17 cellular contexts compared by ENCODE assay signal in genomic region chr18:37578182-37578678, GRCh38. TPM values are rescaled to one million over a fixed set of nuclear protein-coding genes. Genes with fewer than 3 reads are reported as not detected.
DNase-seq lines count a peak whose midpoint lies in the region; ATAC-seq, FAIRE-seq and TF ChIP-seq lines count a peak whose summit lies in the region.
"Had no signal": no experiment of that assay in that cellular context is flagged by ENCODE, and none has a peak within 500 bp of the region (broad histone marks: within the 10 kb centered on the region; RNA-seq: fewer than 3 reads in every experiment).

No MANE protein-coding gene starts in this region.

- H3K79me2 ChIP-seq in GM23338 (replicated peaks; ENCODE audit: insufficient read depth) (no peaks in the 10 kb centered on the region), keratinocyte (ENCODE audit: control insufficient read depth, insufficient read depth, low read length) (no peaks in the 10 kb centered on the region), PC-9 (ENCODE audit: low read depth) (no peaks in the 10 kb centered on the region)

- H3K4me3 Mint-ChIP-seq in GM23338 (no peak overlapping the region), endodermal cell (no peak overlapping the region)
- H3K4me3 Mint-ChIP-seq in CD8-positive, alpha-beta T cell = no peak overlapping the region
- H3K4me3 Mint-ChIP-seq: IgD-negative memory B cell had no signal

- POLR2A ChIA-PET in CD8-positive, alpha-beta T cell (lab: Charles Lee) = no interaction called here
- POLR2A ChIA-PET in PC-9 (lab: Charles Lee; ENCODE audit: unreplicated experiment) = no interaction called here

- H3K27me3 Mint-ChIP-seq in GM23338 (ENCODE audit: insufficient read depth, low read depth, poor library complexity) (peaks cover 20% of the 10 kb centered on the region), endodermal cell (ENCODE audit: insufficient read depth) (peaks cover 38% of the 10 kb centered on the region)
- peaks cover 17% of the 10 kb centered on the region for H3K27me3 Mint-ChIP-seq in CD8-positive, alpha-beta T cell (ENCODE audit: low read depth)

- CTCF ChIA-PET in CD8-positive, alpha-beta T cell (lab: Charles Lee) = interaction anchor here (2.3 kb wide), 1 partner anchor 10 kb away, joined by 5 read pairs; no protein-coding TSS in a partner anchor
- CTCF ChIA-PET in PC-9 (lab: Charles Lee) = no interaction called here

- H3K27ac Mint-ChIP-seq in GM23338 (no peak overlapping the region), endodermal cell (no peak overlapping the region)
- no peak overlapping the region for H3K27ac Mint-ChIP-seq in CD8-positive, alpha-beta T cell
- H3K27ac Mint-ChIP-seq: IgD-negative memory B cell had no signal

- no peak for FAIRE-seq in keratinocyte (lab: Jason Lieb, UNC)
- FAIRE-seq: GM18507 had no signal

- H3K9me3 ChIP-seq in HUES6 (ENCODE audit: control insufficient read depth, insufficient read depth, low read depth, low read length) = no peaks in the 10 kb centered on the region
- H3K9me3 ChIP-seq in endodermal cell (ENCODE audit: control insufficient read depth, low read length) = no peaks in the 10 kb centered on the region
- H3K9me3 ChIP-seq in keratinocyte (ENCODE audit: control insufficient read depth, low read depth, low read length) = no peaks in the 10 kb centered on the region
- H3K9me3 ChIP-seq in CD8-positive, alpha-beta T cell (ENCODE audit: low read length) = no peaks in the 10 kb centered on the region
- H3K9me3 ChIP-seq in PC-9 (ENCODE audit: insufficient read depth, low read depth) = no peaks in the 10 kb centered on the region
- H3K9me3 ChIP-seq: HAP-1 had no signal

- H3K27ac ChIP-seq in GM23338 (ENCODE audit: low read depth) (no peak overlapping the region), HUES6 (ENCODE audit: low read depth, low read length) (no peak overlapping the region; the same call in 1 of the 2 replicates), endodermal cell (ENCODE audit: low read depth, low read length) (no peak overlapping the region), keratinocyte (ENCODE audit: control insufficient read depth, insufficient read depth, low read length) (no peak overlapping the region), PC-9 (no peak overlapping the region)
- no peak overlapping the region for H3K27ac ChIP-seq in CD8-positive, alpha-beta T cell (ENCODE audit: low read depth, low read length)

- no peaks in the 10 kb centered on the region for H3F3A ChIP-seq in GM23338 (replicated peaks; ENCODE audit: low read depth)
- no peaks in the 10 kb centered on the region for H3F3A ChIP-seq in PC-9 (ENCODE audit: insufficient read depth, low read depth)

- DNase-seq in GM23338 (ENCODE audit: low spot score) = no peak
- peak; percentile 68 for DNase-seq in endodermal cell
- no peak for DNase-seq in keratinocyte (ENCODE audit: low read depth, low spot score)
- DNase-seq in activated gamma-delta T cell (lab: John Stamatoyannopoulos, UW) = no peak
- no peak for DNase-seq in CD8-positive, alpha-beta T cell
- no peak for DNase-seq in PC-9
- DNase-seq: NCI-H187, NCI-H2081 treated with DMSO at 0.1 percent for 48 hours, NCI-H446, SHP77 treated with DMSO at 0.1 percent for 48 hours had no signal

- H3K9me3 Mint-ChIP-seq in GM23338 (peaks cover 4% of the 10 kb centered on the region; the same call in 2 of the 3 replicates), endodermal cell (no peaks in the 10 kb centered on the region)
- no peaks in the 10 kb centered on the region for H3K9me3 Mint-ChIP-seq in CD8-positive, alpha-beta T cell

- H3K36me3 Mint-ChIP-seq in GM23338 (ENCODE audit: low read depth) = no peaks in the 10 kb centered on the region
- no peaks in the 10 kb centered on the region for H3K36me3 Mint-ChIP-seq in endodermal cell (ENCODE audit: low read depth)
- H3K36me3 Mint-ChIP-seq in CD8-positive, alpha-beta T cell = no peaks in the 10 kb centered on the region
- H3K36me3 Mint-ChIP-seq: IgD-negative memory B cell had no signal

- H3K9ac ChIP-seq in HUES6 (ENCODE audit: low read length) = peak overlapping the region; percentile 62
- H3K9ac ChIP-seq in endodermal cell (ENCODE audit: extremely low read depth, low read length, poor library complexity, severe bottlenecking) = no peak overlapping the region
- no peak overlapping the region for H3K9ac ChIP-seq in keratinocyte (ENCODE audit: control insufficient read depth, extremely low read depth, insufficient read depth, low read length)

- dilution Hi-C loops in keratinocyte (cut with MboI; ENCODE audit: extremely low pct_ligation_motif_present, low sequenced_read_pairs) = no loop called here

- no TSS peak for BruUV-seq in PC-9 (replicated peaks; lab: Mats Ljungman, UMichigan)

- H3K4me1 Mint-ChIP-seq in GM23338 (peaks cover 51% of the 10 kb centered on the region), endodermal cell (peaks cover 37% of the 10 kb centered on the region)
- no peaks in the 10 kb centered on the region for H3K4me1 Mint-ChIP-seq in CD8-positive, alpha-beta T cell (ENCODE audit: low read depth)

- TF ChIP-seq CTCF in GM23338 (conservative IDR thresholded peaks at IDR 0.05; ENCODE audit: low read depth in 2 of 2) = no peak
- no peak for TF ChIP-seq CTCF in endodermal cell (conservative IDR thresholded peaks at IDR 0.05)
- no peak for TF ChIP-seq CTCF in keratinocyte (optimal IDR thresholded peaks at IDR 0.05 in 1 of 3, IDR thresholded peaks at IDR 0.05 in 1 of 3, conservative IDR thresholded peaks at IDR 0.05 in 1 of 3; ENCODE audit: extremely low read depth in 1 of 3, insufficient read depth in 2 of 3, low read length in 3 of 3)
- TF ChIP-seq CTCF in CD8-positive, alpha-beta T cell (IDR thresholded peaks at IDR 0.05) = no peak
- TF ChIP-seq CTCF in PC-9 (conservative IDR thresholded peaks at IDR 0.05) = no peak

- 35% methylated on average over 6 of the region's 6 CpGs; no CpG with 5 or more reads in 1 of the 2 experiments for WGBS in endodermal cell (ENCODE audit: insufficient coverage in 1 of 2, insufficient read length in 1 of 2), 2 experiments

- 0 out of 2 replicates have a peak, but pooled peaks cover 4% of the 10 kb centered on the region for H3K27me3 ChIP-seq in GM23338 (ENCODE audit: insufficient read depth)
- peaks cover 51% of the 10 kb centered on the region for H3K27me3 ChIP-seq in HUES6 (ENCODE audit: control insufficient read depth, insufficient read depth, low read length)
- H3K27me3 ChIP-seq in endodermal cell (ENCODE audit: control insufficient read depth, insufficient read depth, low read length, poor library complexity, severe bottlenecking) = no peaks in the 10 kb centered on the region
- H3K27me3 ChIP-seq in keratinocyte (ENCODE audit: control insufficient read depth, extremely low read depth, insufficient read depth, low read length) = no peaks in the 10 kb centered on the region
- no peaks in the 10 kb centered on the region for H3K27me3 ChIP-seq in CD8-positive, alpha-beta T cell (ENCODE audit: insufficient read depth, low read length)
- no peaks in the 10 kb centered on the region for H3K27me3 ChIP-seq in PC-9 (ENCODE audit: insufficient read depth, low read depth)

- H3K4me3 ChIP-seq in GM23338 (peak overlapping the region; percentile 49; the same call in 1 of the 2 replicates), HUES6 (ENCODE audit: low read depth, low read length) (peak overlapping the region; percentile 34; the same call in 1 of the 2 replicates), endodermal cell (ENCODE audit: low read length) (no peak overlapping the region), keratinocyte (ENCODE audit: control insufficient read depth in 2 of 3, extremely low read depth in 1 of 3, insufficient read depth in 2 of 3, low read depth in 1 of 3, low read length in 3 of 3) (no peak overlapping the region), PC-9 (no peak overlapping the region)
- no peak overlapping the region for H3K4me3 ChIP-seq in CD8-positive, alpha-beta T cell (ENCODE audit: low read depth, low read length)
- H3K4me3 ChIP-seq: HAP-1 had no signal

- H3K9me2 ChIP-seq in GM23338 (ENCODE audit: insufficient read depth) (0 out of 2 replicates have a peak, but pooled peaks cover 7% of the 10 kb centered on the region), PC-9 (ENCODE audit: insufficient read depth) (no peaks in the 10 kb centered on the region)

- no peaks in the 10 kb centered on the region for H3K9me1 ChIP-seq in keratinocyte (ENCODE audit: control insufficient read depth, extremely low read depth, insufficient read depth, low read length)

- H4K20me1 ChIP-seq in GM23338 (replicated peaks; ENCODE audit: insufficient read depth) (no peaks in the 10 kb centered on the region), keratinocyte (ENCODE audit: control insufficient read depth, extremely low read depth, insufficient read depth, low read length) (no peaks in the 10 kb centered on the region), PC-9 (ENCODE audit: insufficient read depth) (no peaks in the 10 kb centered on the region)

- H3K36me3 ChIP-seq in GM23338 (ENCODE audit: insufficient read depth) (no peaks in the 10 kb centered on the region), HUES6 (ENCODE audit: control insufficient read depth, insufficient read depth, low read length) (no peaks in the 10 kb centered on the region), endodermal cell (ENCODE audit: control insufficient read depth, insufficient read depth, low read length) (no peaks in the 10 kb centered on the region), keratinocyte (ENCODE audit: control insufficient read depth in 2 of 2, extremely low read depth in 1 of 2, insufficient read depth in 2 of 2, low read length in 2 of 2) (no peaks in the 10 kb centered on the region), PC-9 (ENCODE audit: low read depth) (no peaks in the 10 kb centered on the region)
- H3K36me3 ChIP-seq in CD8-positive, alpha-beta T cell (ENCODE audit: insufficient read depth, low read length) = no peaks in the 10 kb centered on the region
- H3K36me3 ChIP-seq: HAP-1 had no signal

- intact Hi-C loops in CD8-positive, alpha-beta T cell (cut with DNase I, micrococcal nuclease) = no loop called here
- intact Hi-C loops in PC-9 (cut with micrococcal nuclease; ENCODE audit: unreplicated experiment) = no loop called here

- peak overlapping the region; percentile 59; the same call in 1 of the 2 replicates for H2AFZ ChIP-seq in GM23338
- H2AFZ ChIP-seq in keratinocyte (ENCODE audit: control insufficient read depth, low read length) = no peak overlapping the region
- no peak overlapping the region for H2AFZ ChIP-seq in PC-9

- peak; percentile 22 for ATAC-seq in GM23338
- ATAC-seq in CD8-positive, alpha-beta T cell = no peak
- ATAC-seq: Panc1 had no signal

- peaks cover 45% of the 10 kb centered on the region for H3K4me1 ChIP-seq in GM23338 (ENCODE audit: insufficient read depth)
- H3K4me1 ChIP-seq in HUES6 (ENCODE audit: control insufficient read depth, insufficient read depth, low read length) = peaks cover 52% of the 10 kb centered on the region
- no peaks in the 10 kb centered on the region for H3K4me1 ChIP-seq in endodermal cell (ENCODE audit: control insufficient read depth, insufficient read depth, low read length)
- peaks cover 29% of the 10 kb centered on the region for H3K4me1 ChIP-seq in keratinocyte (ENCODE audit: control insufficient read depth, extremely low read depth, insufficient read depth, low read length)
- H3K4me1 ChIP-seq in CD8-positive, alpha-beta T cell (ENCODE audit: insufficient read depth, low read length) = no peaks in the 10 kb centered on the region
- H3K4me1 ChIP-seq in PC-9 (replicated peaks; ENCODE audit: insufficient read depth) = no peaks in the 10 kb centered on the region

- peak overlapping the region; percentile 75 for H3K4me2 ChIP-seq in GM23338
- H3K4me2 ChIP-seq in keratinocyte (ENCODE audit: control insufficient read depth, extremely low read depth, insufficient read depth, low read depth, low read length) = peak overlapping the region; percentile 75
- no peak overlapping the region for H3K4me2 ChIP-seq in PC-9

RNA-seq across cellular contexts. Expression of gene CELF4, which starts 12.6 kb away (rescaled TPM):
- 2.6 and 3.6 TPM in 2 replicates for total RNA-seq in GM23338 (2014; rRNA removed; shearing (Covaris generic))
- 6.7 and 8.3 TPM in 2 replicates for polyA plus RNA-seq in GM23338 (2016; fragmentation: Nextera tagmentation; extraction: Ambion mirVana)
- 1 to 10 TPM; 5.7 to 6.7 TPM for total RNA-seq in endodermal cell
- 3.2 TPM for polyA plus RNA-seq in endodermal cell (2013, experiment 1 of 2)
- 3.6 TPM for polyA plus RNA-seq in endodermal cell (2013, experiment 2 of 2)
- polyA plus RNA-seq in keratinocyte = not detected in 3 replicates
- polyA plus RNA-seq in keratinocyte (2011; ENCODE audit: low read depth) = not detected
- polyA plus RNA-seq in keratinocyte (2011; cell fraction: cytosol; rRNA removed) = not detected in 2 replicates
- polyA plus RNA-seq in keratinocyte (2011; cell fraction: nucleus; rRNA removed) = not detected in 2 replicates
- not detected in 2 replicates for polyA plus RNA-seq in keratinocyte (2012; ENCODE audit: low replicate concordance)
- not detected in 3 replicates for polyA minus RNA-seq in keratinocyte
- polyA minus RNA-seq in keratinocyte (2011; cell fraction: cytosol; rRNA and poly(A)+ RNA removed) = not detected
- not detected in 2 replicates for polyA minus RNA-seq in keratinocyte (2011; cell fraction: nucleus; rRNA and poly(A)+ RNA removed)
- total RNA-seq in CD8-positive, alpha-beta T cell = not detected
- 1.2 and 1.9 TPM in 2 replicates for total RNA-seq in PC-9 (2021)
- total RNA-seq: A172 had no signal
- polyA plus RNA-seq: BJ had no signal

Comparison
In these comparisons a context has a peak if more than half of its experiments do, and no peak if none do; other contexts are left out.
1. H3K4me3 ChIP-seq: peak in GM23338 (single experiment) and HUES6 (single experiment); none in endodermal cell (single experiment), keratinocyte (0 of 3), CD8-positive, alpha-beta T cell (single experiment) and PC-9 (single experiment).